ENCODE assay signal across 6 cellular contexts in the genomic region with DNA sequence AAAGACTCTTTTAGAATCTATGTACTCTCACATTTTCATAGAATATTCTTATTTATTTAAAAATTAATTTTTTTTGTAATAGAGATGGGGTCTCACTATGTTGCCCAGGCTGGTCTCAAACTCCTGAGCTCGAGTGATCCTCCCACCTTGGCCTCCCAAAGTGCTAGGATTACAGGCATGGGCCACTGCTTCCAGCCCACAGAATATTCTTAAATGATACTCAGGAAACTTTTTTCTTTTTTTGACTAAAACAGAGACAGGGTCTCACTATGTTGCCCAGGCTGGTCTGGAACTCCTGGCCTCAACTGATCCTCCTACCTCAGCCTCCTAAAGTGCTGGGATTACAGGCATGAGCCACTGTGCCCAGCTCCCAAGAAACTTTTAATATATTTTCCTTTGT. TPM values are rescaled to one million over a fixed set of nuclear protein-coding genes. Genes with fewer than 3 reads are reported as not detected.
A peak's percentile ranks its signal among the peaks of the same experiment; 100 is the strongest.
DNase-seq lines count a peak whose midpoint lies in the region; ATAC-seq, FAIRE-seq and TF ChIP-seq lines count a peak whose summit lies in the region.
"Not testable (repeated sequence)": the region's sequence is repeated elsewhere in the genome, so short reads cannot be mapped to it uniquely, and the experiment has no call there.

No MANE protein-coding gene starts in this region.

- POLR2A ChIA-PET in HEK293 (lab: Yijun Ruan, JAX); WTC11 (lab: Charles Lee): not testable (repeated sequence)
- POLR2A ChIA-PET in K562 (lab: Yijun Ruan, JAX), result interaction anchor here (1.2 kb wide), 1 partner anchor 10 kb away, joined by 4 read pairs; no protein-coding TSS in a partner anchor

- in situ Hi-C loops in K562 (cut with MboI), result not testable (repeated sequence)

- intact Hi-C loops in K562 (cut with micrococcal nuclease); esophagus muscularis mucosa (cut with DNase I): not testable (repeated sequence)

- H3K9me1 ChIP-seq in K562 (ENCODE audit: control insufficient read depth, insufficient read depth, low read length), result not testable (repeated sequence)

- H3K9me2 ChIP-seq in DOHH2 (replicated peaks; ENCODE audit: control insufficient read depth, low read length); SU-DHL-6 (replicated peaks; ENCODE audit: insufficient read depth, low read length): not testable (repeated sequence)

- CTCF ChIA-PET in HEK293 (lab: Yijun Ruan, JAX), result interaction anchor here (0.6 kb wide), 1 partner anchor 16 kb away, joined by 3 read pairs; no protein-coding TSS in a partner anchor
- CTCF ChIA-PET in WTC11 (lab: Charles Lee); K562 (lab: Yijun Ruan, JAX; ENCODE audit: low intra/inter-chr PET ratio): not testable (repeated sequence)

- H3F3A ChIP-seq in DOHH2 (ENCODE audit: control insufficient read depth, insufficient read depth) (peaks cover 41% of the 10 kb centered on the region), SU-DHL-6 (ENCODE audit: insufficient read depth) (peaks cover 30% of the 10 kb centered on the region)

- TF ChIP-seq POLR2A in K562 (conservative IDR thresholded peaks at IDR 0.05); esophagus muscularis mucosa (IDR thresholded peaks at IDR 0.05; ENCODE audit: low read depth): not testable (repeated sequence)

- H3K4me1 ChIP-seq in DOHH2 (ENCODE audit: control insufficient read depth, low read length), result peaks cover 65% of the 10 kb centered on the region
- H3K4me1 ChIP-seq in HEK293 (ENCODE audit: control insufficient read depth, insufficient read depth, low read length); K562 (replicated peaks in 1 of 2; ENCODE audit: control insufficient read depth in 2 of 2, insufficient read depth in 2 of 2, low read length in 2 of 2); esophagus muscularis mucosa: not testable (repeated sequence)

- H3K27me3 Mint-ChIP-seq in WTC11 (ENCODE audit: low read depth), result not testable (repeated sequence)

- not testable (repeated sequence) for H3K4me3 ChIP-seq in DOHH2 (ENCODE audit: low read length); HEK293 (ENCODE audit: low read depth, low read length); SU-DHL-6 (ENCODE audit: insufficient read depth, low read length, poor library complexity, severe bottlenecking); K562; esophagus muscularis mucosa

- H3K9ac ChIP-seq in SU-DHL-6 (ENCODE audit: low read length); K562 (ENCODE audit: insufficient read depth in 1 of 2, low read depth in 2 of 2, low read length in 2 of 2): not testable (repeated sequence)

- H3K9me3 ChIP-seq in DOHH2 (ENCODE audit: control insufficient read depth, insufficient read depth, low read length); HEK293 (ENCODE audit: control insufficient read depth, insufficient read depth, low read depth, low read length); SU-DHL-6 (ENCODE audit: insufficient read depth, low read length); K562 (replicated peaks; ENCODE audit: control insufficient read depth, insufficient read depth, low read depth, low read length): not testable (repeated sequence)
- H3K9me3 ChIP-seq in esophagus muscularis mucosa, result peaks cover 0 to 11% (median 5%) of the 10 kb centered on the region in 4 donors

- H3K9me3 Mint-ChIP-seq in WTC11, result peaks cover 15% of the 10 kb centered on the region

- H3K36me3 ChIP-seq in DOHH2 (ENCODE audit: control insufficient read depth, low read length) (peaks cover 16% of the 10 kb centered on the region), esophagus muscularis mucosa (peaks cover 0 to 20% (median 3%) of the 10 kb centered on the region in 4 donors)
- not testable (repeated sequence) for H3K36me3 ChIP-seq in HEK293 (ENCODE audit: control insufficient read depth in 2 of 2, insufficient read depth in 1 of 2, low read length in 2 of 2); SU-DHL-6 (ENCODE audit: low read length); K562 (ENCODE audit: control insufficient read depth, insufficient read depth, low read length)

- H3K36me3 Mint-ChIP-seq in WTC11, result not testable (repeated sequence)

- H3K27ac Mint-ChIP-seq in WTC11, result not testable (repeated sequence)

- TF ChIP-seq CTCF in DOHH2 (IDR thresholded peaks at IDR 0.05; ENCODE audit: low read depth, low read length, poor library complexity, severe bottlenecking); HEK293 (tag by site-specific recombination; IDR thresholded peaks at IDR 0.05); SU-DHL-6 (IDR thresholded peaks at IDR 0.05; ENCODE audit: insufficient read depth, low read length, poor library complexity, severe bottlenecking); WTC11 (IDR thresholded peaks at IDR 0.05); K562 (IDR thresholded peaks at IDR 0.05 in 2 of 3, conservative IDR thresholded peaks at IDR 0.05 in 1 of 3; ENCODE audit: insufficient read depth in 2 of 3, low read depth in 1 of 3, low read length in 3 of 3); esophagus muscularis mucosa (IDR thresholded peaks at IDR 0.05): not testable (repeated sequence)

- H3K27ac ChIP-seq in DOHH2 (ENCODE audit: low read depth, low read length) (peak overlapping the region; percentile 95), SU-DHL-6 (ENCODE audit: low read depth, low read length) (peak overlapping the region; percentile 93; the same call in 1 of the 2 replicates)
- H3K27ac ChIP-seq in HEK293 (ENCODE audit: extremely low read depth, low read depth, low read length); K562 (ENCODE audit: extremely low read depth, low read depth, low read length); esophagus muscularis mucosa (replicated peaks in 1 of 4): not testable (repeated sequence)

- DNase-seq in WTC11 (ENCODE audit: low spot score); K562 (ENCODE audit: extremely low read depth in 1 of 4, low spot score in 3 of 4): not testable (repeated sequence)
- DNase-seq in esophagus muscularis mucosa (ENCODE audit: extremely low spot score), result peak; percentile 17

- H3K27me3 ChIP-seq in DOHH2 (ENCODE audit: control insufficient read depth, low read length); SU-DHL-6 (ENCODE audit: low read length); K562 (ENCODE audit: control insufficient read depth in 2 of 2, insufficient read depth in 2 of 2, low read length in 2 of 2); esophagus muscularis mucosa: not testable (repeated sequence)

- H3K4me2 ChIP-seq in DOHH2 (ENCODE audit: low read length), result peak overlapping the region; percentile 97; the same call in 1 of the 2 replicates
- H3K4me2 ChIP-seq in SU-DHL-6 (ENCODE audit: low read depth, low read length, poor library complexity, severe bottlenecking), result peak overlapping the region; percentile 71
- not testable (repeated sequence) for H3K4me2 ChIP-seq in K562 (ENCODE audit: insufficient read depth, low read length)

- not testable (repeated sequence) for H3K4me3 Mint-ChIP-seq in WTC11

- H3K4me1 Mint-ChIP-seq in WTC11, result not testable (repeated sequence)

- TF ChIP-seq RAD21 in K562 (CRISPR knock-in tag; conservative IDR thresholded peaks at IDR 0.05 in 1 of 2, IDR thresholded peaks at IDR 0.05 in 1 of 2), result not testable (repeated sequence)

- FAIRE-seq in K562 (lab: Jason Lieb, UNC), result not testable (repeated sequence)

- not testable (repeated sequence) for TF ChIP-seq EP300 in K562 (IDR thresholded peaks at IDR 0.05; ENCODE audit: low read length); esophagus muscularis mucosa (IDR thresholded peaks at IDR 0.05)

- not testable (repeated sequence) for BruUV-seq in K562 (replicated peaks; lab: Mats Ljungman, UMichigan)

- 38% methylated on average over 1 of the region's 1 CpG for WGBS in K562 (ENCODE audit: insufficient coverage, low coverage, missing lambda C conversion rate)
- WGBS in esophagus muscularis mucosa, result 90% methylated on average over 1 of the region's 1 CpG

- ATAC-seq in WTC11, K562: not testable (repeated sequence)

- H4K20me1 ChIP-seq in DOHH2 (ENCODE audit: control insufficient read depth, insufficient read depth, low read depth, low read length); SU-DHL-6 (ENCODE audit: low read depth, low read length); K562 (replicated peaks; ENCODE audit: control insufficient read depth, insufficient read depth, low read length): not testable (repeated sequence)

- not testable (repeated sequence) for H2AFZ ChIP-seq in SU-DHL-6 (ENCODE audit: low read depth, low read length, severe bottlenecking); K562 (ENCODE audit: low read depth, low read length)

- H3K79me2 ChIP-seq in DOHH2 (ENCODE audit: control insufficient read depth, low read length); SU-DHL-6 (ENCODE audit: insufficient read depth, low read length); K562 (ENCODE audit: control insufficient read depth, insufficient read depth, low read length): not testable (repeated sequence)

RNA-seq across cellular contexts. Expression of a gene that starts 29.7 kb away (rescaled TPM):
- total RNA-seq in WTC11 (2021), result 277 to 312 TPM (median 282 TPM) in 3 replicates
- 73.7 and 121 TPM in 2 replicates for total RNA-seq in K562 (2011; cell fraction: chromatin; rRNA removed; ENCODE audit: low replicate concordance)
- total RNA-seq in K562 (2011; cell fraction: nucleolus; rRNA removed), result 60.7 and 76.7 TPM in 2 replicates
- 83.0 and 89.8 TPM in 2 replicates for total RNA-seq in K562 (2011; cell fraction: nucleoplasm; rRNA removed)
- 165 and 208 TPM in 2 replicates for total RNA-seq in K562 (2014; rRNA removed)
- total RNA-seq in K562 (2014; rRNA removed; fragmentation: Illumina TruSeq; extraction: Trizol), result 271 and 288 TPM in 2 replicates
- 267 and 270 TPM in 2 replicates for total RNA-seq in K562 (2015; rRNA removed; fragmentation: Illumina TruSeq; extraction: Trizol)
- total RNA-seq in K562 (2021), result 256 and 260 TPM in 2 replicates
- 306 and 361 TPM in 2 replicates for polyA plus RNA-seq in K562 (2011; rRNA removed)
- 87.6 and 130 TPM in 2 replicates for polyA plus RNA-seq in K562 (2011; cell fraction: cytosol; rRNA removed)
- 127 and 167 TPM in 2 replicates for polyA plus RNA-seq in K562 (2011; cell fraction: nucleus; rRNA removed)
- polyA plus RNA-seq in K562 (2012), result 165 and 326 TPM in 2 replicates
- polyA plus RNA-seq in K562 (2014; fragmentation: Illumina TruSeq; extraction: Trizol), result 277 and 295 TPM in 2 replicates
- polyA plus RNA-seq in K562 (2014; fragmentation: Nextera tagmentation; extraction: Ambion mirVana), result 100 to 1,000 TPM; 469 to 679 TPM
- 231 and 236 TPM in 2 replicates for polyA plus RNA-seq in K562 (2014; rRNA removed)
- 176 and 227 TPM in 2 replicates for polyA minus RNA-seq in K562 (2011; rRNA and poly(A)+ RNA removed)
- 95.8 and 118 TPM in 2 replicates for polyA minus RNA-seq in K562 (2011; cell fraction: cytosol; rRNA and poly(A)+ RNA removed)
- polyA minus RNA-seq in K562 (2011; cell fraction: nucleus; rRNA and poly(A)+ RNA removed), result 32.0 and 58.3 TPM in 2 replicates
- total RNA-seq in esophagus muscularis mucosa, result 1 to 10 TPM in 3 of 4 donors, under 1 TPM in 1; 0.83 to 2.8 (median 2.2) TPM

RNA-seq across cellular contexts. Expression of a gene that starts 43.4 kb away (rescaled TPM):
- 32.2 to 37.4 TPM (median 34.1 TPM) in 3 replicates for total RNA-seq in WTC11 (2021)
- 49.3 and 95.0 TPM in 2 replicates for total RNA-seq in K562 (2011; cell fraction: chromatin; rRNA removed; ENCODE audit: low replicate concordance)
- total RNA-seq in K562 (2011; cell fraction: nucleolus; rRNA removed), result 83.7 and 85.8 TPM in 2 replicates
- total RNA-seq in K562 (2011; cell fraction: nucleoplasm; rRNA removed), result 94.5 and 101 TPM in 2 replicates
- 82.7 and 92.5 TPM in 2 replicates for total RNA-seq in K562 (2014; rRNA removed)
- total RNA-seq in K562 (2014; rRNA removed; fragmentation: Illumina TruSeq; extraction: Trizol), result 62.5 and 74.6 TPM in 2 replicates
- total RNA-seq in K562 (2015; rRNA removed; fragmentation: Illumina TruSeq; extraction: Trizol), result 72.0 and 79.6 TPM in 2 replicates
- total RNA-seq in K562 (2021), result 52.8 and 54.6 TPM in 2 replicates
- 64.9 and 68.7 TPM in 2 replicates for polyA plus RNA-seq in K562 (2011; rRNA removed)
- 49.5 and 54.9 TPM in 2 replicates for polyA plus RNA-seq in K562 (2011; cell fraction: cytosol; rRNA removed)
- polyA plus RNA-seq in K562 (2011; cell fraction: nucleus; rRNA removed), result 42.5 and 48.9 TPM in 2 replicates
- 36.6 and 59.2 TPM in 2 replicates for polyA plus RNA-seq in K562 (2012)
- polyA plus RNA-seq in K562 (2014; fragmentation: Illumina TruSeq; extraction: Trizol), result 58.6 and 86.8 TPM in 2 replicates
- 10 to 100 TPM; 22.9 to 27.1 TPM for polyA plus RNA-seq in K562 (2014; fragmentation: Nextera tagmentation; extraction: Ambion mirVana)
- polyA plus RNA-seq in K562 (2014; rRNA removed), result 41.4 and 47.3 TPM in 2 replicates
- 86.4 and 102 TPM in 2 replicates for polyA minus RNA-seq in K562 (2011; rRNA and poly(A)+ RNA removed)
- 53.2 and 76.2 TPM in 2 replicates for polyA minus RNA-seq in K562 (2011; cell fraction: cytosol; rRNA and poly(A)+ RNA removed)
- 17.5 and 29.4 TPM in 2 replicates for polyA minus RNA-seq in K562 (2011; cell fraction: nucleus; rRNA and poly(A)+ RNA removed)
- total RNA-seq in esophagus muscularis mucosa, result 10 to 100 TPM; 29.2 to 35.1 (median 32.5) TPM

RNA-seq across cellular contexts. Expression of a gene that starts 52.2 kb away (rescaled TPM):
- 79.0 to 87.4 TPM (median 86.4 TPM) in 3 replicates for total RNA-seq in WTC11 (2021)
- total RNA-seq in K562 (2011; cell fraction: chromatin; rRNA removed; ENCODE audit: low replicate concordance), result 15.7 and 27.1 TPM in 2 replicates
- total RNA-seq in K562 (2011; cell fraction: nucleolus; rRNA removed), result 11.6 and 13.7 TPM in 2 replicates
- 19.9 and 24.4 TPM in 2 replicates for total RNA-seq in K562 (2011; cell fraction: nucleoplasm; rRNA removed)
- total RNA-seq in K562 (2014; rRNA removed), result 77.2 and 111 TPM in 2 replicates
- total RNA-seq in K562 (2014; rRNA removed; fragmentation: Illumina TruSeq; extraction: Trizol), result 95.5 and 120 TPM in 2 replicates
- total RNA-seq in K562 (2015; rRNA removed; fragmentation: Illumina TruSeq; extraction: Trizol), result 66.9 and 71.6 TPM in 2 replicates
- 72.1 and 73.0 TPM in 2 replicates for total RNA-seq in K562 (2021)
- polyA plus RNA-seq in K562 (2011; rRNA removed), result 61.6 and 75.3 TPM in 2 replicates
- 34.2 and 69.1 TPM in 2 replicates for polyA plus RNA-seq in K562 (2011; cell fraction: cytosol; rRNA removed)
- 8.4 and 11.6 TPM in 2 replicates for polyA plus RNA-seq in K562 (2011; cell fraction: nucleus; rRNA removed)
- 49.7 and 114 TPM in 2 replicates for polyA plus RNA-seq in K562 (2012)
- polyA plus RNA-seq in K562 (2014; fragmentation: Illumina TruSeq; extraction: Trizol), result 68.0 and 74.9 TPM in 2 replicates
- polyA plus RNA-seq in K562 (2014; fragmentation: Nextera tagmentation; extraction: Ambion mirVana), result 10 to 100 TPM; 10.5 to 18.2 TPM
- polyA plus RNA-seq in K562 (2014; rRNA removed), result 103 and 124 TPM in 2 replicates
- polyA minus RNA-seq in K562 (2011; rRNA and poly(A)+ RNA removed), result 16.9 and 25.9 TPM in 2 replicates
- 20.0 and 26.2 TPM in 2 replicates for polyA minus RNA-seq in K562 (2011; cell fraction: cytosol; rRNA and poly(A)+ RNA removed)
- polyA minus RNA-seq in K562 (2011; cell fraction: nucleus; rRNA and poly(A)+ RNA removed), result 8.3 and 16.7 TPM in 2 replicates
- 1 to 10 TPM in 2 of 4 donors, under 1 TPM in 1, not detected in 1; 0.66 to 2.4 (median 2.2) TPM for total RNA-seq in esophagus muscularis mucosa

Comparison
In these comparisons a context has a peak if more than half of its experiments do, and no peak if none do; other contexts are left out.
1. RNA of a gene that starts 29.7 kb away (total RNA-seq): 277 to 312 TPM in WTC11 and 60.7 to 288 TPM in K562; 0.83 to 2.8 TPM in esophagus muscularis mucosa; every median in the first group is over 10 times any median in the second.